In the genomic region with DNA sequence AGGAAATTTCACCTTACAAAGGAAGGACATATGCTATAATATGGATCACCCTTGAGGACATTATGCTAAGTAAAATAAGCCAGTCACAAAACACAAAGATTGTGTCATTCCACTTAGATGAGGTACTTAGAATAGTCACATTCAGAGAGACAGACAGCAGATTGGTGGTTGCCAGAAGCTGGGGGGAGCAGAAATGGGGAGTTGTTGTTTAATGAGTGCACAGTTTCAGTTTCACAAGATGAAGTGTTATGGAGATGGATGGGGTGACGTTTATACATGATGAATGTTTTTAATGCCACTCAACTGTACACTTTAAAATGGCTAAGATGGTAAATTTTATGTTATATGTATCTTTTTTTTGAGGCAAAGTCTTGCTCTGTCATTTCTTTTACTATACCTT, we compare ENCODE assay signal across 9 cellular contexts.
DNase-seq lines count a peak whose midpoint lies in the region; ATAC-seq and TF ChIP-seq lines count a peak whose summit lies in the region.
"Had no signal": no experiment of that assay in that cellular context is flagged by ENCODE, and none has a peak within 500 bp of the region (broad histone marks: within the 10 kb centered on the region; RNA-seq: fewer than 3 reads in every experiment).

No MANE protein-coding gene starts in this region.

- no peak overlapping the region for H3K27ac ChIP-seq in DND-41 (ENCODE audit: low read length)

- ATAC-seq in DND-41 (ENCODE audit: insufficient read depth, low read depth) (peak; percentile 50; the same call in 1 of the 3 replicates), GM19463 (IDR thresholded peaks at IDR 0.05; ENCODE audit: unreplicated experiment) (peak; percentile 54), HG02678 (IDR thresholded peaks at IDR 0.05; ENCODE audit: unreplicated experiment) (no peak), HG02852 (IDR thresholded peaks at IDR 0.05; ENCODE audit: unreplicated experiment) (no peak)
- ATAC-seq in effector memory CD8-positive, alpha-beta T cell (replicated peaks): peak; percentile 99
- ATAC-seq: left colon had no signal

- no peak for TF ChIP-seq CTCF in DND-41 (IDR thresholded peaks at IDR 0.05; ENCODE audit: borderline replicate concordance, extremely low read depth, low read length, poor library complexity, severe bottlenecking)

- peaks cover 12 to 36% of the 10 kb centered on the region in 2 donors for H3K4me1 Mint-ChIP-seq in effector memory CD8-positive, alpha-beta T cell (ENCODE audit: low read depth in 2 of 2)

- no peaks in the 10 kb centered on the region for H3K36me3 ChIP-seq in DND-41 (ENCODE audit: insufficient read depth, low read length)

- H2AFZ ChIP-seq in DND-41 (ENCODE audit: low read depth, low read length): no peak overlapping the region

- no peaks in the 10 kb centered on the region for H3K27me3 ChIP-seq in DND-41 (ENCODE audit: insufficient read depth, low read length, poor library complexity)

- no peaks in the 10 kb centered on the region for H4K20me1 ChIP-seq in DND-41 (ENCODE audit: insufficient read depth, low read length)

- no peaks in the 10 kb centered on the region for H3K79me2 ChIP-seq in DND-41 (ENCODE audit: insufficient read depth, low read length)

- peak overlapping the region; percentile 6 to 26 for H3K27ac Mint-ChIP-seq in effector memory CD8-positive, alpha-beta T cell

- peaks cover 3% of the 10 kb centered on the region for H3K4me1 ChIP-seq in DND-41 (ENCODE audit: insufficient read depth, low read length)

- H3K4me2 ChIP-seq in DND-41 (ENCODE audit: insufficient read depth, low read length): no peak overlapping the region

- peaks cover 13% of the 10 kb centered on the region for H3K36me3 Mint-ChIP-seq in effector memory CD8-positive, alpha-beta T cell (ENCODE audit: insufficient read depth)

- H3K9me3 Mint-ChIP-seq in effector memory CD8-positive, alpha-beta T cell: peaks cover 0 to 2% of the 10 kb centered on the region in 2 donors

- no peaks in the 10 kb centered on the region for H3K9me3 ChIP-seq in DND-41 (ENCODE audit: insufficient read depth, low read length, severe bottlenecking)

- no peaks in the 10 kb centered on the region for H3K27me3 Mint-ChIP-seq in effector memory CD8-positive, alpha-beta T cell

- DNase-seq in DND-41 (no peak), NCI-H69 (lab: John Stamatoyannopoulos, UW) (peak; percentile 62), Kasumi-1 (lab: John Stamatoyannopoulos, UW) (no peak), NCI-H345 treated with DMSO at 0.1 percent for 48 hours (lab: John Stamatoyannopoulos, UW; ENCODE audit: unreplicated experiment) (no peak)
- DNase-seq in effector memory CD8-positive, alpha-beta T cell: peak; percentile 47 to 61 (median 52)

- H3K4me3 ChIP-seq in DND-41 (ENCODE audit: low read depth in 1 of 2, low read length in 2 of 2): no peak overlapping the region

- peak overlapping the region in 1 of 2 donors; percentile 0 for H3K4me3 Mint-ChIP-seq in effector memory CD8-positive, alpha-beta T cell

- no peak overlapping the region for H3K9ac ChIP-seq in DND-41 (ENCODE audit: low read depth, low read length)

Comparison
In these comparisons a context has a peak if more than half of its experiments do, and no peak if none do; other contexts are left out.
1. ATAC-seq: peak in DND-41 (single experiment), GM19463 (single experiment) and effector memory CD8-positive, alpha-beta T cell (single experiment); none in HG02678 (single experiment) and HG02852 (single experiment).
2. DNase-seq: peak in NCI-H69 (single experiment) and effector memory CD8-positive, alpha-beta T cell (3 of 3); none in DND-41 (single experiment), Kasumi-1 (0 of 2) and NCI-H345 treated with DMSO at 0.1 percent for 48 hours (single experiment).